ENCODE assay signal across 1 cellular context in genomic region chr10:67818323-67818722, GRCh38.
TF ChIP-seq lines count a peak whose summit lies in the region.

No MANE protein-coding gene starts in this region.

TF ChIP-seq in GM23338, 12 proteins besides CTCF, POLR2A, EP300 and RAD21 (continued from another document):
- TF ChIP-seq REST (IDR thresholded peaks at IDR 0.05; ENCODE audit: unreplicated experiment) (no peak), CREB1 (CRISPR knock-in tag; IDR thresholded peaks at IDR 0.05; ENCODE audit: low read depth) (no peak), ZNF331 (CRISPR knock-in tag; IDR thresholded peaks at IDR 0.05; ENCODE audit: low read depth) (no peak), ZNF462 (CRISPR knock-in tag; IDR thresholded peaks at IDR 0.05) (no peak), STAT1 (IDR thresholded peaks at IDR 0.05; ENCODE audit: unreplicated experiment) (no peak), JUNB (IDR thresholded peaks at IDR 0.05; ENCODE audit: unreplicated experiment) (no peak), EZH2 (IDR thresholded peaks at IDR 0.05; ENCODE audit: low read depth, unreplicated experiment) (no peak), NANOG (IDR thresholded peaks at IDR 0.05; ENCODE audit: borderline replicate concordance) (no peak), EZH2phosphoT487 (IDR thresholded peaks at IDR 0.05; ENCODE audit: unreplicated experiment) (no peak)
